8 cellular contexts compared by ENCODE assay signal in genomic region chr12:110742718-110743570, GRCh38. TPM values are rescaled to one million over a fixed set of nuclear protein-coding genes. Genes with fewer than 3 reads are reported as not detected.
DNase-seq lines count a peak whose midpoint lies in the region; ATAC-seq and TF ChIP-seq lines count a peak whose summit lies in the region.

Gene PPP1CC, minus strand, starts transcription at chr12:110742891. Its CDS starts 184 bp downstream, at chr12:110742707.

- peaks cover 42% of the 10 kb centered on the region for H4K20me1 ChIP-seq in hepatocyte (ENCODE audit: insufficient read depth, poor library complexity, severe bottlenecking)

- H3K27ac ChIP-seq in hepatocyte: peak within 1 kb of the TSS; percentile 95
- peak within 1 kb of the TSS in 1 of 2 donors; percentile 72 for H3K27ac ChIP-seq in aorta (ENCODE audit: low read depth in 1 of 2, low read length in 2 of 2)

- ATAC-seq in GM18502 (IDR thresholded peaks at IDR 0.05; ENCODE audit: poor library complexity, unreplicated experiment) (peak; percentile 81), HG02981 (IDR thresholded peaks at IDR 0.05; ENCODE audit: unreplicated experiment) (peak; percentile 76), aorta (ENCODE audit: low FRiP score) (peak; percentile 98)

- H3K79me2 ChIP-seq in hepatocyte: peaks cover 46% of the 10 kb centered on the region

- in situ Hi-C loops in astrocyte of the cerebellum (cut with HindIII; ENCODE audit: low sequenced_read_pairs): no loop called here

- intact Hi-C loops in aorta (cut with DNase I): loop anchor here (5.0 to 10.0 kb wide), 4 partner anchors 101 to 144 kb away; partner anchors contain the start of gene CCDC63 (in 1 of the 2)

- WGBS in hepatocyte (ENCODE audit: low lambda C conversion rate, missing lambda C conversion rate): 2% methylated on average over 26 of the region's 63 CpGs
- 1% methylated on average over 54 to 63 of the region's 63 CpGs for WGBS in aorta, 2 donors

- DNase-seq in NCI-H2081 (lab: John Stamatoyannopoulos, UW) (peak; percentile 96 to 98), T-helper 9 cell (peak; percentile 87), astrocyte of the cerebellum (ENCODE audit: low read depth) (peak; percentile 79), hepatocyte (ENCODE audit: low spot score) (peak; percentile 98), renal cortical epithelial cell (ENCODE audit: low read depth) (peak; percentile 67), aorta (peak; percentile 97)

- H3K4me1 ChIP-seq in hepatocyte (ENCODE audit: insufficient read depth) (peaks cover 19% of the 10 kb centered on the region), aorta (ENCODE audit: control insufficient read depth in 1 of 2, insufficient read depth in 2 of 2, low read length in 2 of 2) (peaks cover 0 to 2% of the 10 kb centered on the region in 2 donors)

- peak within 1 kb of the TSS; percentile 69 for H3K4me3 ChIP-seq in astrocyte of the cerebellum (ENCODE audit: low read depth, low read length)
- peak within 1 kb of the TSS; percentile 89 for H3K4me3 ChIP-seq in hepatocyte
- H3K4me3 ChIP-seq in aorta (ENCODE audit: low read length in 2 of 2): peak within 1 kb of the TSS; percentile 83 to 89

- H3K36me3 ChIP-seq in hepatocyte (replicated peaks; ENCODE audit: insufficient read depth, low read depth) (no peaks in the 10 kb centered on the region), aorta (ENCODE audit: control insufficient read depth in 1 of 2, insufficient read depth in 2 of 2, low read length in 1 of 2) (no peaks in the 10 kb centered on the region)

- H3K4me2 ChIP-seq in hepatocyte: peak within 1 kb of the TSS; percentile 92

- peak within 1 kb of the TSS; percentile 91 for H2AFZ ChIP-seq in hepatocyte

- H3K27me3 ChIP-seq in hepatocyte (no peaks in the 10 kb centered on the region), aorta (ENCODE audit: control insufficient read depth in 1 of 2, insufficient read depth in 2 of 2, low read length in 1 of 2) (no peaks in the 10 kb centered on the region)

- H3K9me3 ChIP-seq in hepatocyte (ENCODE audit: low read depth): no peaks in the 10 kb centered on the region
- no peaks in the 10 kb centered on the region for H3K9me3 ChIP-seq in aorta (ENCODE audit: control insufficient read depth, low read length)

- TF ChIP-seq CTCF in astrocyte of the cerebellum (IDR thresholded peaks at IDR 0.05; ENCODE audit: low read depth, low read length, missing control alignments) (no peak), hepatocyte (IDR thresholded peaks at IDR 0.05; ENCODE audit: poor library complexity) (no peak)

- no peaks in the 10 kb centered on the region for H3K9me2 ChIP-seq in hepatocyte (replicated peaks; ENCODE audit: insufficient read depth)

RNA-seq across cellular contexts. Expression of gene PPP1CC, which starts in this region (rescaled TPM):
- total RNA-seq in hepatocyte: 134 and 150 TPM in 2 replicates
- 43.5 and 47.9 TPM in 2 replicates for polyA plus RNA-seq in hepatocyte
- 74.5 and 83.7 TPM in 2 replicates for total RNA-seq in renal cortical epithelial cell
- total RNA-seq in aorta: 10 to 100 TPM; 73.8 to 85.8 TPM
- 100 to 1,000 TPM in 1 of 2 donors, 10 to 100 TPM in 1; 84.4 to 178 TPM for polyA plus RNA-seq in aorta
